In the genomic region with DNA sequence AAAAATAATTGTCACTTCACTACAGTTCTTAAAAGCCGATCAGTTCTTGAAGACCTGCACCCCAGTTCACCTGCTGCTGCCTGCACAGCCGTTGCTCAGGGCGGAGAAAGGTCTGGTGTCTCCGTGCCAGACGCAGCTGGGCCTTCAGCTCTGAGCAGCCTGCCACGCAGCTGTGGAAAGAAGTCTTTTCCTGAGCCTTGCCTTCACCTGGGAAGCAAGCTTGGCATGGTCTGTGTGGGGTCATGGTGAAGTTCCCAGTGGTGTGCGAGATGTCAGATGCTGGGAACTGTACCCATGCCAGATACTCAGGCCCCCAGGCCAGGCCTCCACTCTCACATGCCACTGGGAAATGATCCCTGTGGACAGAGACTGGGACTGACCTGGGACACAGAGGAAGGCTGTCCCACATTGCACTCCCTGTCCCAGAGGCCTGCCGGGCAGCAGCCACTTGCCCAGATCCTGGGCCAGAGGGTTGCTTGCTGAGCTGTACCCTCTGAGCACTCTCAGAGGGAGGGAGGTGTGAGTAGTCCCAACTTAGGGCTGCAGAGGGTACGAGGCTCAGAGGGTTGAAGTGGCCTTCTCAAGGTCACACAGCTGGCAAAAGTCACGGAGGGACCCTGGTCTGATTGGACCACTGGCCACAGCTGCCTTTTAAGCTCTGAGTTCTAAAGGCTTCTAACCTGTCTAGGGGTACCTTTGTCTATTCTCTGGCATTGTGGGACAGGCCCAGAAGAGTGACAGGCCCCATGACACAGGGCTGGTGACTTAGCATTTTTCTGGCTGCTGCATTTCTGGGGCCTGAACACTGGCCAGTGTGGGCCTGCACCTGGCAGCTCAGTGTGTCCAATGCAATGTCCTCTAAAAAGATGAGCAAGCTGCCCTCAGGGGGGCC, we compare ENCODE assay signal across 15 cellular contexts. TPM values are rescaled to one million over a fixed set of nuclear protein-coding genes. Genes with fewer than 3 reads are reported as not detected.
DNase-seq lines count a peak whose midpoint lies in the region; ATAC-seq and TF ChIP-seq lines count a peak whose summit lies in the region.
"Had no signal": no experiment of that assay in that cellular context is flagged by ENCODE, and none has a peak within 500 bp of the region (broad histone marks: within the 10 kb centered on the region; RNA-seq: fewer than 3 reads in every experiment).

No MANE protein-coding gene starts in this region.

- no peak overlapping the region for H4K91ac ChIP-seq in trophoblast cell (ENCODE audit: low read depth, low read length)

- CTCF ChIA-PET in RWPE1 (lab: Yijun Ruan, JAX): no interaction called here

- no peak overlapping the region for H2BK12ac ChIP-seq in trophoblast cell (ENCODE audit: low read length)

- H3K36me3 Mint-ChIP-seq in T-helper 1 cell treated with Interleukin-12 subunit alpha and Interleukin-12 subunit beta and Interleukin-4 antibody, amounts not matched to agents 30 μg/mL and 1 μg/mL, for 36 hours (ENCODE audit: low read depth): peaks cover 46% of the 10 kb centered on the region

- no peak overlapping the region for H3K4me3 Mint-ChIP-seq in T-helper 1 cell treated with Interleukin-12 subunit alpha and Interleukin-12 subunit beta and Interleukin-4 antibody, amounts not matched to agents 30 μg/mL and 1 μg/mL, for 36 hours
- H3K4me3 Mint-ChIP-seq: H9, nephron progenitor cell had no signal

- no peaks in the 10 kb centered on the region for H3K79me2 ChIP-seq in trophoblast cell (ENCODE audit: control insufficient read depth, insufficient read depth, low read length, poor library complexity)

- H3K18ac ChIP-seq in trophoblast cell (ENCODE audit: low read length): no peak overlapping the region

- H3K4me1 ChIP-seq in trophoblast cell (ENCODE audit: control insufficient read depth in 1 of 2, insufficient read depth in 2 of 2, low read length in 2 of 2): peaks cover 5 to 13% of the 10 kb centered on the region in 2 experiments

- intact Hi-C loops in left cardiac atrium (cut with DNase I): no loop called here

- no peaks in the 10 kb centered on the region for H3K27me3 ChIP-seq in trophoblast cell (ENCODE audit: insufficient read depth, low read length)

- no peak overlapping the region for H2BK5ac ChIP-seq in trophoblast cell (ENCODE audit: low read depth, low read length, poor library complexity)

- no peaks in the 10 kb centered on the region for H3K27me3 Mint-ChIP-seq in T-helper 1 cell treated with Interleukin-12 subunit alpha and Interleukin-12 subunit beta and Interleukin-4 antibody, amounts not matched to agents 30 μg/mL and 1 μg/mL, for 36 hours (ENCODE audit: low read depth)

- H3K27ac Mint-ChIP-seq in T-helper 1 cell treated with Interleukin-12 subunit alpha and Interleukin-12 subunit beta and Interleukin-4 antibody, amounts not matched to agents 30 μg/mL and 1 μg/mL, for 36 hours: peak overlapping the region; percentile 55

- no peaks in the 10 kb centered on the region for H3K9me3 Mint-ChIP-seq in T-helper 1 cell treated with Interleukin-12 subunit alpha and Interleukin-12 subunit beta and Interleukin-4 antibody, amounts not matched to agents 30 μg/mL and 1 μg/mL, for 36 hours

- POLR2A ChIA-PET in RWPE1 (lab: Yijun Ruan, JAX; ENCODE audit: low non-redundant PET): no interaction called here

- no peak overlapping the region for H4K12ac ChIP-seq in trophoblast cell (ENCODE audit: low read depth, low read length)

- no peak overlapping the region for H2BK120ac ChIP-seq in trophoblast cell (ENCODE audit: insufficient read depth, low read length, poor library complexity)

- H4K8ac ChIP-seq in trophoblast cell (ENCODE audit: low read depth, low read length): no peak overlapping the region

- H3K36me3 ChIP-seq in trophoblast cell (ENCODE audit: control insufficient read depth in 1 of 2, insufficient read depth in 2 of 2, low read length in 2 of 2): peaks cover 16% of the 10 kb centered on the region in 2 experiments

- DNase-seq in T-helper 1 cell (no peak), RWPE1 (ENCODE audit: low spot score) (no peak), left cardiac atrium (no peak), trophoblast cell (no peak), NCI-H187 (lab: John Stamatoyannopoulos, UW) (no peak), medulla oblongata (ENCODE audit: extremely low spot score) (no peak)
- DNase-seq: activated CD8-positive, alpha-beta memory T cell treated with anti-CD3 and anti-CD28 coated beads, Interleukin-2, amount 50 U/mL, for 48 hours; Caco-2; H9; NCI-H2081 treated with DMSO at 0.1 percent for 48 hours; nephron progenitor cell; SIG-M5 had no signal

- TF ChIP-seq CTCF in RWPE1 (conservative IDR thresholded peaks at IDR 0.05; ENCODE audit: low read depth): no peak

- no peak overlapping the region for H3K23ac ChIP-seq in trophoblast cell (ENCODE audit: low read length)

- H3K27ac ChIP-seq in RWPE1: peak overlapping the region; percentile 64
- no peak overlapping the region for H3K27ac ChIP-seq in trophoblast cell (ENCODE audit: low read depth, low read length)

- WGBS in trophoblast cell (ENCODE audit: extremely low coverage, insufficient coverage, insufficient read length): no CpG with 5 or more reads among the region's 10 CpGs

- peaks cover 44% of the 10 kb centered on the region for H3K4me1 Mint-ChIP-seq in T-helper 1 cell treated with Interleukin-12 subunit alpha and Interleukin-12 subunit beta and Interleukin-4 antibody, amounts not matched to agents 30 μg/mL and 1 μg/mL, for 36 hours (ENCODE audit: low read depth)

- peak; percentile 47 to 51 for ATAC-seq in left cardiac atrium
- no peak for ATAC-seq in GM19455 (IDR thresholded peaks at IDR 0.05; ENCODE audit: unreplicated experiment)

- no peak overlapping the region for H3K4ac ChIP-seq in trophoblast cell (ENCODE audit: low read depth, low read length)

- H2AFZ ChIP-seq in trophoblast cell (ENCODE audit: insufficient read depth, low read length, poor library complexity): no peak overlapping the region

- peaks cover 3% of the 10 kb centered on the region for H3K79me1 ChIP-seq in trophoblast cell (ENCODE audit: low read length)

- H3K4me3 ChIP-seq in trophoblast cell (ENCODE audit: low read depth, low read length): no peak overlapping the region
- H3K4me3 ChIP-seq: skin epidermis had no signal

- no peak overlapping the region for H2AK5ac ChIP-seq in trophoblast cell (ENCODE audit: low read length)

- no peak overlapping the region for H3K4me2 ChIP-seq in trophoblast cell (ENCODE audit: low read length)

- peak overlapping the region; percentile 33 for H3K14ac ChIP-seq in trophoblast cell (ENCODE audit: low read length)

- H3K9ac ChIP-seq in trophoblast cell (ENCODE audit: low read length): no peak overlapping the region

- peaks cover 5% of the 10 kb centered on the region for H3K9me3 ChIP-seq in trophoblast cell (ENCODE audit: insufficient read depth, low read depth, low read length)
- H3K9me3 ChIP-seq: Caco-2 had no signal

RNA-seq across cellular contexts. Expression of gene KLF13, which starts 55.4 kb away (rescaled TPM):
- 10 to 100 TPM; 34.5 to 69.9 TPM for total RNA-seq in left cardiac atrium
- polyA plus RNA-seq in trophoblast cell (2013): 76.0 and 79.4 TPM in 2 replicates
